Comparison of ENCODE assay signal across 17 cellular contexts in genomic region chr7:44395067-44395466, GRCh38.
DNase-seq lines count a peak whose midpoint lies in the region; ATAC-seq lines count a peak whose summit lies in the region.
"Had no signal": no experiment of that assay in that cellular context is flagged by ENCODE, and none has a peak within 500 bp of the region (broad histone marks: within the 10 kb centered on the region; RNA-seq: fewer than 3 reads in every experiment).

No MANE protein-coding gene starts in this region.

- ATAC-seq in GM21786 (IDR thresholded peaks at IDR 0.05; ENCODE audit: unreplicated experiment), result no peak
- ATAC-seq: activated T-cell treated with anti-CD3 and anti-CD28 coated beads, Interleukin-2, amount 50 U/mL, for 4 hours; sciatic nerve had no signal

- peak; percentile 9 for DNase-seq in activated CD8-positive, alpha-beta memory T cell treated with anti-CD3 and anti-CD28 coated beads for 24 hours
- no peak for DNase-seq in activated CD8-positive, alpha-beta memory T cell treated with anti-CD3 and anti-CD28 coated beads, Interleukin-2, amount 50 U/mL, for 4 hours
- DNase-seq in NCI-H146 (lab: John Stamatoyannopoulos, UW), result peak; percentile 88
- DNase-seq in NCI-H524 treated with DMSO at 0.1 percent for 48 hours (lab: John Stamatoyannopoulos, UW), result peak; percentile 46
- peak; percentile 75 for DNase-seq in myocyte (ENCODE audit: low read depth)
- DNase-seq in COLO829 (ENCODE audit: low spot score), result no peak
- DNase-seq in OCI-M1 (lab: John Stamatoyannopoulos, UW), result no peak
- DNase-seq: ACHN; activated CD4-positive, alpha-beta T cell treated with anti-CD3 and anti-CD28 coated beads, Interleukin-2, amount 10 ng/mL, durations not matched to agents 7 days and 5 days; activated naive CD8-positive, alpha-beta T cell treated with anti-CD3 and anti-CD28 coated beads, Interleukin-2, amount 10 ng/mL, durations not matched to agents 7 days and 5 days; activated T-cell treated with anti-CD3 and anti-CD28 coated beads, Interleukin-2, amount 50 U/mL, for 4 hours; brain microvascular endothelial cell; NCI-H446 treated with DMSO at 0.1 percent for 48 hours; ovary; substantia nigra had no signal

Comparison
In these comparisons a context has a peak if more than half of its experiments do, and no peak if none do; other contexts are left out.
1. DNase-seq: peak in activated CD8-positive, alpha-beta memory T cell treated with anti-CD3 and anti-CD28 coated beads for 24 hours (single experiment), NCI-H146 (single experiment), NCI-H524 treated with DMSO at 0.1 percent for 48 hours (single experiment) and myocyte (single experiment); none in activated CD8-positive, alpha-beta memory T cell treated with anti-CD3 and anti-CD28 coated beads, Interleukin-2, amount 50 U/mL, for 4 hours (single experiment), COLO829 (single experiment) and OCI-M1 (single experiment).